Comparison of ENCODE assay signal across 22 cellular contexts in the genomic region with DNA sequence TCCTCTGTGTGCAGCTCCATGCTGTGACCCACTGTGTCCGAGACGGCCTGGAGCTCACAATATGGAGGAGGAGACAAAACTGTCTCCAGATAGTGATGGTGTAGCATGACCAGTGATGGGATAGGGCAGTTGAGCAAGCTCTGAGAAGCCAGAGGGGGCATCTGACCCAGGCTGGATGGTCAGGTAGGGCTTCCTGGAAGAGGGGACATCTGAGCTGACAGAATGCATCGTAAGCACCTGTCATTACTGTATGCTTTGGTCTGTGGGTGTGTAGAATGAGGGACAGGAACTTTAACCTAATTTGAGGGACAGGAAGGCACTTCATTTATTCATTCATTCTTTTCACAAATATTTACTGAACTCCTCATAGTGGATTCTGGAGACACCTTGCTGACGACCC. TPM values are rescaled to one million over a fixed set of nuclear protein-coding genes. Genes with fewer than 3 reads are reported as not detected.
DNase-seq lines count a peak whose midpoint lies in the region; ATAC-seq, FAIRE-seq and TF ChIP-seq lines count a peak whose summit lies in the region.
"Had no signal": no experiment of that assay in that cellular context is flagged by ENCODE, and none has a peak within 500 bp of the region (broad histone marks: within the 10 kb centered on the region; RNA-seq: fewer than 3 reads in every experiment).

No MANE protein-coding gene starts in this region.

- H3K23ac ChIP-seq in mesenchymal stem cell (ENCODE audit: low read length in 2 of 2): no peak overlapping the region
- no peak overlapping the region for H3K23ac ChIP-seq in trophoblast cell (ENCODE audit: low read length)

- H3K4me2 ChIP-seq in K562 (ENCODE audit: insufficient read depth, low read length) (no peak overlapping the region), mesenchymal stem cell (ENCODE audit: low read length, poor library complexity, severe bottlenecking) (no peak overlapping the region), trophoblast cell (ENCODE audit: low read length) (no peak overlapping the region)

- CTCF ChIA-PET in K562 (lab: Yijun Ruan, JAX; ENCODE audit: low intra/inter-chr PET ratio): no interaction called here

- H2AK5ac ChIP-seq in mesenchymal stem cell (ENCODE audit: low read length, severe bottlenecking) (no peak overlapping the region), trophoblast cell (ENCODE audit: low read length) (no peak overlapping the region)

- TF ChIP-seq CTCF in HFFc6 (IDR thresholded peaks at IDR 0.05) (no peak), K562 (IDR thresholded peaks at IDR 0.05 in 2 of 3, conservative IDR thresholded peaks at IDR 0.05 in 1 of 3; ENCODE audit: insufficient read depth in 2 of 3, low read depth in 1 of 3, low read length in 3 of 3) (no peak)

- H4K8ac ChIP-seq in mesenchymal stem cell (ENCODE audit: low read length): no peak overlapping the region
- no peak overlapping the region for H4K8ac ChIP-seq in trophoblast cell (ENCODE audit: low read depth, low read length)

- TF ChIP-seq RAD21 in K562 (CRISPR knock-in tag; conservative IDR thresholded peaks at IDR 0.05 in 1 of 2, IDR thresholded peaks at IDR 0.05 in 1 of 2): no peak

- no peak for TF ChIP-seq POLR2A in K562 (conservative IDR thresholded peaks at IDR 0.05)

- no peaks in the 10 kb centered on the region for H3K27me3 ChIP-seq in K562 (ENCODE audit: control insufficient read depth in 2 of 2, insufficient read depth in 2 of 2, low read length in 2 of 2)
- no peaks in the 10 kb centered on the region for H3K27me3 ChIP-seq in mesenchymal stem cell (ENCODE audit: control insufficient read depth in 1 of 2, insufficient read depth in 1 of 2, low read length in 2 of 2)
- no peaks in the 10 kb centered on the region for H3K27me3 ChIP-seq in trophoblast cell (ENCODE audit: insufficient read depth, low read length)
- H3K27me3 ChIP-seq: Peyer's patch, SJCRH30 had no signal

- no peaks in the 10 kb centered on the region for H3K9me1 ChIP-seq in K562 (ENCODE audit: control insufficient read depth, insufficient read depth, low read length)

- H3K9ac ChIP-seq in K562 (ENCODE audit: insufficient read depth in 1 of 2, low read depth in 2 of 2, low read length in 2 of 2) (peak overlapping the region in 1 of 2 experiments; percentile 45; a peak in 1 of 4 replicates), mesenchymal stem cell (ENCODE audit: low read length) (no peak overlapping the region), trophoblast cell (ENCODE audit: low read length) (no peak overlapping the region)

- no peak for FAIRE-seq in K562 (lab: Jason Lieb, UNC)
- FAIRE-seq: G401.6, GM12892 had no signal

- H2BK5ac ChIP-seq in mesenchymal stem cell (ENCODE audit: low read depth, low read length, poor library complexity, severe bottlenecking): no peak overlapping the region
- no peak overlapping the region for H2BK5ac ChIP-seq in trophoblast cell (ENCODE audit: low read depth, low read length, poor library complexity)

- H3K79me2 ChIP-seq in K562 (ENCODE audit: control insufficient read depth, insufficient read depth, low read length) (no peaks in the 10 kb centered on the region), trophoblast cell (ENCODE audit: control insufficient read depth, insufficient read depth, low read length, poor library complexity) (no peaks in the 10 kb centered on the region)

- intact Hi-C loops in K562 (cut with micrococcal nuclease): no loop called here

- H3K4me3 Mint-ChIP-seq in HFFc6: no peak overlapping the region
- H3K4me3 Mint-ChIP-seq in activated naive CD8-positive, alpha-beta T cell treated with anti-CD3 and anti-CD28 coated beads, Interleukin-2, amount 50 U/mL, for 24 hours: no peak overlapping the region

- in situ Hi-C loops in K562 (cut with MboI): no loop called here

- peaks cover 10% of the 10 kb centered on the region for H3K79me1 ChIP-seq in mesenchymal stem cell (replicated peaks; ENCODE audit: low read length, poor library complexity, severe bottlenecking)
- H3K79me1 ChIP-seq in trophoblast cell (ENCODE audit: low read length): peaks cover 11% of the 10 kb centered on the region

- H3K27me3 Mint-ChIP-seq in HFFc6 (ENCODE audit: insufficient read depth): peaks cover 4% of the 10 kb centered on the region; the same call in 1 of the 2 replicates
- no peaks in the 10 kb centered on the region for H3K27me3 Mint-ChIP-seq in activated naive CD8-positive, alpha-beta T cell treated with anti-CD3 and anti-CD28 coated beads, Interleukin-2, amount 50 U/mL, for 24 hours

- WGBS in K562 (ENCODE audit: insufficient coverage, low coverage, missing lambda C conversion rate): 89% methylated on average over 4 of the region's 4 CpGs
- WGBS in mesenchymal stem cell: 97% methylated on average over 2 of the region's 4 CpGs
- no CpG with 5 or more reads among the region's 4 CpGs for WGBS in trophoblast cell (ENCODE audit: extremely low coverage, insufficient coverage, insufficient read length)

- H3K4me3 ChIP-seq in K562: no peak overlapping the region
- no peak overlapping the region for H3K4me3 ChIP-seq in mesenchymal stem cell (ENCODE audit: insufficient read depth in 1 of 2, low read depth in 1 of 2, low read length in 2 of 2)
- no peak overlapping the region for H3K4me3 ChIP-seq in trophoblast cell (ENCODE audit: low read depth, low read length)
- H3K4me3 ChIP-seq: Peyer's patch, SJCRH30 had no signal

- H3K4me1 ChIP-seq in K562 (replicated peaks in 1 of 2; ENCODE audit: control insufficient read depth in 2 of 2, insufficient read depth in 2 of 2, low read length in 2 of 2): peaks cover under 1 to 14% of the 10 kb centered on the region in 2 experiments; a peak in 4 of 5 replicates
- peaks cover 12% of the 10 kb centered on the region for H3K4me1 ChIP-seq in mesenchymal stem cell (ENCODE audit: control insufficient read depth, insufficient read depth, low read depth, low read length)
- peaks cover 32 to 39% of the 10 kb centered on the region in 2 experiments for H3K4me1 ChIP-seq in trophoblast cell (ENCODE audit: control insufficient read depth in 1 of 2, insufficient read depth in 2 of 2, low read length in 2 of 2)
- H3K4me1 ChIP-seq: SJCRH30 had no signal

- H4K20me1 ChIP-seq in K562 (replicated peaks; ENCODE audit: control insufficient read depth, insufficient read depth, low read length): no peaks in the 10 kb centered on the region

- H4K12ac ChIP-seq in trophoblast cell (ENCODE audit: low read depth, low read length): no peak overlapping the region

- H3K14ac ChIP-seq in mesenchymal stem cell (ENCODE audit: low read length in 2 of 2) (no peak overlapping the region), trophoblast cell (ENCODE audit: low read length) (no peak overlapping the region)

- POLR2A ChIA-PET in K562 (lab: Yijun Ruan, JAX): interaction anchor here (1.1 to 1.5 kb wide), 3 partner anchors 9 to 16 kb away, joined by 3 read pairs; no protein-coding TSS in a partner anchor

- H2BK15ac ChIP-seq in mesenchymal stem cell (ENCODE audit: low read depth, poor library complexity, severe bottlenecking): no peak overlapping the region

- H2AFZ ChIP-seq in K562 (ENCODE audit: low read depth, low read length): no peak overlapping the region
- no peak overlapping the region for H2AFZ ChIP-seq in mesenchymal stem cell (ENCODE audit: low read depth, low read length)
- no peak overlapping the region for H2AFZ ChIP-seq in trophoblast cell (ENCODE audit: insufficient read depth, low read length, poor library complexity)

- H3K4me1 Mint-ChIP-seq in HFFc6 (ENCODE audit: low read depth): peaks cover 17% of the 10 kb centered on the region
- H3K4me1 Mint-ChIP-seq in activated naive CD8-positive, alpha-beta T cell treated with anti-CD3 and anti-CD28 coated beads, Interleukin-2, amount 50 U/mL, for 24 hours: peaks cover 3% of the 10 kb centered on the region

- H3K27ac ChIP-seq in K562 (ENCODE audit: extremely low read depth, low read depth, low read length) (no peak overlapping the region), mesenchymal stem cell (ENCODE audit: low read length, poor library complexity, severe bottlenecking) (peak overlapping the region; percentile 4), trophoblast cell (ENCODE audit: low read depth, low read length) (peak overlapping the region; percentile 22)
- H3K27ac ChIP-seq: Peyer's patch, SJCRH30 had no signal

- H3K4ac ChIP-seq in mesenchymal stem cell (ENCODE audit: low read depth in 1 of 2, low read length in 2 of 2) (no peak overlapping the region), trophoblast cell (ENCODE audit: low read depth, low read length) (peak overlapping the region; percentile 81)

- H2BK120ac ChIP-seq in mesenchymal stem cell (ENCODE audit: low read depth, low read length) (no peak overlapping the region), trophoblast cell (ENCODE audit: insufficient read depth, low read length, poor library complexity) (no peak overlapping the region)

- TF ChIP-seq EP300 in K562 (IDR thresholded peaks at IDR 0.05; ENCODE audit: low read length): no peak

- H3K27ac Mint-ChIP-seq in HFFc6: peak overlapping the region; percentile 42
- H3K27ac Mint-ChIP-seq in activated naive CD8-positive, alpha-beta T cell treated with anti-CD3 and anti-CD28 coated beads, Interleukin-2, amount 50 U/mL, for 24 hours: no peak overlapping the region

- no peak overlapping the region for H2BK12ac ChIP-seq in mesenchymal stem cell (ENCODE audit: low read length in 2 of 2)
- H2BK12ac ChIP-seq in trophoblast cell (ENCODE audit: low read length): no peak overlapping the region

- ATAC-seq in K562: no peak
- ATAC-seq in activated naive CD8-positive, alpha-beta T cell treated with anti-CD3 and anti-CD28 coated beads, Interleukin-2, amount 50 U/mL, for 24 hours: no peak

- BruUV-seq in K562 (replicated peaks; lab: Mats Ljungman, UMichigan): no TSS peak

- H3K36me3 ChIP-seq in K562 (ENCODE audit: control insufficient read depth, insufficient read depth, low read length) (peaks cover 21% of the 10 kb centered on the region; the same call in 1 of the 3 replicates), mesenchymal stem cell (ENCODE audit: control insufficient read depth in 1 of 2, insufficient read depth in 2 of 2, low read depth in 1 of 2, low read length in 2 of 2) (peaks cover 45 to 59% of the 10 kb centered on the region in 2 experiments), trophoblast cell (ENCODE audit: control insufficient read depth in 1 of 2, insufficient read depth in 2 of 2, low read length in 2 of 2) (peaks cover 53 to 54% of the 10 kb centered on the region in 2 experiments)

- no peaks in the 10 kb centered on the region for H3K9me3 Mint-ChIP-seq in HFFc6
- H3K9me3 Mint-ChIP-seq in activated naive CD8-positive, alpha-beta T cell treated with anti-CD3 and anti-CD28 coated beads, Interleukin-2, amount 50 U/mL, for 24 hours: peaks cover 4% of the 10 kb centered on the region
- H3K9me3 Mint-ChIP-seq: CD4-positive, alpha-beta memory T cell had no signal

- H3K36me3 Mint-ChIP-seq in HFFc6 (ENCODE audit: low read depth): peaks cover 28% of the 10 kb centered on the region
- H3K36me3 Mint-ChIP-seq in activated naive CD8-positive, alpha-beta T cell treated with anti-CD3 and anti-CD28 coated beads, Interleukin-2, amount 50 U/mL, for 24 hours (ENCODE audit: low read depth): no peaks in the 10 kb centered on the region
- H3K36me3 Mint-ChIP-seq: CD4-positive, alpha-beta memory T cell had no signal

- H3K18ac ChIP-seq in mesenchymal stem cell (ENCODE audit: low read depth in 1 of 2, low read length in 2 of 2) (no peak overlapping the region), trophoblast cell (ENCODE audit: low read length) (peak overlapping the region; percentile 10)

- DNase-seq in HFFc6 (no peak), K562 (ENCODE audit: extremely low read depth in 1 of 4, low spot score in 3 of 4) (no peak), mesenchymal stem cell (no peak), trophoblast cell (peak; percentile 64 to 67), HuH-7.5 (ENCODE audit: low spot score) (no peak), NCI-H146 (lab: John Stamatoyannopoulos, UW) (no peak)
- no peak for DNase-seq in activated naive CD8-positive, alpha-beta T cell treated with anti-CD3 and anti-CD28 coated beads, Interleukin-2, amount 50 U/mL, for 24 hours
- DNase-seq: CD4-positive, alpha-beta memory T cell; KG1; NCI-H1092 treated with DMSO at 0.1 percent for 48 hours; NCI-H1436 treated with DMSO at 0.1 percent for 48 hours; NCI-H2029 treated with DMSO at 0.1 percent for 48 hours; NCI-H226; NCI-H510A treated with DMSO at 0.1 percent for 48 hours; Peyer's patch; SJCRH30 had no signal

- no peaks in the 10 kb centered on the region for H3K9me3 ChIP-seq in K562 (replicated peaks; ENCODE audit: control insufficient read depth, insufficient read depth, low read depth, low read length)
- no peaks in the 10 kb centered on the region for H3K9me3 ChIP-seq in mesenchymal stem cell (ENCODE audit: control insufficient read depth, low read length)
- H3K9me3 ChIP-seq in trophoblast cell (ENCODE audit: insufficient read depth, low read depth, low read length): no peaks in the 10 kb centered on the region
- H3K9me3 ChIP-seq: Peyer's patch, SJCRH30 had no signal

- H4K91ac ChIP-seq in mesenchymal stem cell (ENCODE audit: low read length): no peak overlapping the region
- H4K91ac ChIP-seq in trophoblast cell (ENCODE audit: low read depth, low read length): no peak overlapping the region

RNA-seq across cellular contexts. Expression of a gene that starts 6.5 kb away (rescaled TPM):
- total RNA-seq in HFFc6 (2021; fragmentation: NEBNext Ultra II Directional; extraction: Animal tissue kit (Norgen Biotek cat#: 25700)): 100 to 1,000 TPM in 1 of 6 experiments, 10 to 100 TPM in 5; 79.8 to 107 (median 92.2) TPM
- 24.5 and 69.0 TPM in 2 replicates for total RNA-seq in K562 (2011; cell fraction: chromatin; rRNA removed; ENCODE audit: low replicate concordance)
- 64.5 and 69.3 TPM in 2 replicates for total RNA-seq in K562 (2011; cell fraction: nucleolus; rRNA removed)
- total RNA-seq in K562 (2011; cell fraction: nucleoplasm; rRNA removed): 42.7 and 46.9 TPM in 2 replicates
- total RNA-seq in K562 (2014; rRNA removed) (194 and 237 TPM in 2 replicates), K562 (2014; rRNA removed; fragmentation: Illumina TruSeq; extraction: Trizol) (71.1 and 81.5 TPM in 2 replicates), K562 (2015; rRNA removed; fragmentation: Illumina TruSeq; extraction: Trizol) (165 and 169 TPM in 2 replicates), K562 (2021) (290 and 296 TPM in 2 replicates)
- polyA plus RNA-seq in K562 (2011; rRNA removed) (101 and 117 TPM in 2 replicates), K562 (2014; fragmentation: Illumina TruSeq; extraction: Trizol) (160 and 200 TPM in 2 replicates), K562 (2014; fragmentation: Nextera tagmentation; extraction: Ambion mirVana) (1 to 10 TPM in 1 of 2 experiments, under 1 TPM in 1; 0.89 to 5.4 TPM), K562 (2014; rRNA removed) (192 and 229 TPM in 2 replicates)
- polyA plus RNA-seq in K562 (2011; cell fraction: cytosol; rRNA removed): 146 and 312 TPM in 2 replicates
- polyA plus RNA-seq in K562 (2011; cell fraction: nucleus; rRNA removed): 73.1 and 101 TPM in 2 replicates
- polyA plus RNA-seq in K562 (2012): 116 and 170 TPM in 2 replicates
- 34.9 and 75.1 TPM in 2 replicates for polyA minus RNA-seq in K562 (2011; rRNA and poly(A)+ RNA removed)
- polyA minus RNA-seq in K562 (2011; cell fraction: cytosol; rRNA and poly(A)+ RNA removed): 71.0 and 79.5 TPM in 2 replicates
- polyA minus RNA-seq in K562 (2011; cell fraction: nucleus; rRNA and poly(A)+ RNA removed): 22.6 and 24.0 TPM in 2 replicates
- 39.7 TPM for polyA plus RNA-seq in mesenchymal stem cell (2013, experiment 1 of 2)
- polyA plus RNA-seq in mesenchymal stem cell (2013, experiment 2 of 2): 37.9 TPM
- 49.1 and 50.5 TPM in 2 replicates for polyA plus RNA-seq in trophoblast cell (2013)

RNA-seq across cellular contexts. Expression of a gene that starts 21.0 kb away (rescaled TPM):
- 1 to 10 TPM; 1.9 to 6.5 (median 2.5) TPM for total RNA-seq in HFFc6 (2021; fragmentation: NEBNext Ultra II Directional; extraction: Animal tissue kit (Norgen Biotek cat#: 25700))
- total RNA-seq in K562 (2011; cell fraction: chromatin; rRNA removed; ENCODE audit: low replicate concordance): 12.0 and 25.1 TPM in 2 replicates
- 54.6 and 64.9 TPM in 2 replicates for total RNA-seq in K562 (2011; cell fraction: nucleolus; rRNA removed)
- 29.0 and 36.6 TPM in 2 replicates for total RNA-seq in K562 (2011; cell fraction: nucleoplasm; rRNA removed)
- total RNA-seq in K562 (2014; rRNA removed) (113 and 122 TPM in 2 replicates), K562 (2014; rRNA removed; fragmentation: Illumina TruSeq; extraction: Trizol) (5.9 and 11.8 TPM in 2 replicates), K562 (2015; rRNA removed; fragmentation: Illumina TruSeq; extraction: Trizol) (180 and 204 TPM in 2 replicates), K562 (2021) (88.7 and 92.0 TPM in 2 replicates)
- polyA plus RNA-seq in K562 (2011; rRNA removed) (27.5 and 37.5 TPM in 2 replicates), K562 (2014; fragmentation: Illumina TruSeq; extraction: Trizol) (17.5 and 32.7 TPM in 2 replicates), K562 (2014; fragmentation: Nextera tagmentation; extraction: Ambion mirVana) (under 1 TPM in 1 of 2 experiments, not detected in 1; 0.14 TPM), K562 (2014; rRNA removed) (124 TPM in 2 replicates)
- 86.2 and 145 TPM in 2 replicates for polyA plus RNA-seq in K562 (2011; cell fraction: cytosol; rRNA removed)
- 25.5 and 31.9 TPM in 2 replicates for polyA plus RNA-seq in K562 (2011; cell fraction: nucleus; rRNA removed)
- polyA plus RNA-seq in K562 (2012): 228 and 283 TPM in 2 replicates
- polyA minus RNA-seq in K562 (2011; rRNA and poly(A)+ RNA removed): 3.9 and 4.7 TPM in 2 replicates
- 11.5 and 23.0 TPM in 2 replicates for polyA minus RNA-seq in K562 (2011; cell fraction: cytosol; rRNA and poly(A)+ RNA removed)
- 3.8 and 6.4 TPM in 2 replicates for polyA minus RNA-seq in K562 (2011; cell fraction: nucleus; rRNA and poly(A)+ RNA removed)
- 201 TPM for polyA plus RNA-seq in mesenchymal stem cell (2013, experiment 1 of 2)
- 208 TPM for polyA plus RNA-seq in mesenchymal stem cell (2013, experiment 2 of 2)
- polyA plus RNA-seq in trophoblast cell (2013): 836 and 837 TPM in 2 replicates
- polyA plus RNA-seq: CD4-positive, alpha-beta memory T cell had no signal

RNA-seq across cellular contexts. Expression of a gene that starts 29.8 kb away (rescaled TPM):
- 1 to 10 TPM in 5 of 6 experiments, not detected in 1; 1.4 to 6.8 (median 2.4) TPM for total RNA-seq in HFFc6 (2021; fragmentation: NEBNext Ultra II Directional; extraction: Animal tissue kit (Norgen Biotek cat#: 25700))
- 15.7 and 30.4 TPM in 2 replicates for total RNA-seq in K562 (2011; cell fraction: chromatin; rRNA removed; ENCODE audit: low replicate concordance)
- 70.0 and 74.0 TPM in 2 replicates for total RNA-seq in K562 (2011; cell fraction: nucleolus; rRNA removed)
- 46.3 and 59.4 TPM in 2 replicates for total RNA-seq in K562 (2011; cell fraction: nucleoplasm; rRNA removed)
- total RNA-seq in K562 (2014; rRNA removed) (151 and 190 TPM in 2 replicates), K562 (2014; rRNA removed; fragmentation: Illumina TruSeq; extraction: Trizol) (134 and 155 TPM in 2 replicates), K562 (2015; rRNA removed; fragmentation: Illumina TruSeq; extraction: Trizol) (305 and 312 TPM in 2 replicates), K562 (2021) (220 and 308 TPM in 2 replicates)
- polyA plus RNA-seq in K562 (2011; rRNA removed) (115 and 174 TPM in 2 replicates), K562 (2014; fragmentation: Illumina TruSeq; extraction: Trizol) (239 and 302 TPM in 2 replicates), K562 (2014; fragmentation: Nextera tagmentation; extraction: Ambion mirVana) (100 to 1,000 TPM; 371 to 408 TPM), K562 (2014; rRNA removed) (184 and 227 TPM in 2 replicates)
- 112 and 124 TPM in 2 replicates for polyA plus RNA-seq in K562 (2011; cell fraction: cytosol; rRNA removed)
- polyA plus RNA-seq in K562 (2011; cell fraction: nucleus; rRNA removed): 50.9 and 80.6 TPM in 2 replicates
- 460 and 496 TPM in 2 replicates for polyA plus RNA-seq in K562 (2012)
- polyA minus RNA-seq in K562 (2011; rRNA and poly(A)+ RNA removed): 22.7 and 22.9 TPM in 2 replicates
- polyA minus RNA-seq in K562 (2011; cell fraction: cytosol; rRNA and poly(A)+ RNA removed): 60.6 and 76.4 TPM in 2 replicates
- 2.2 and 14.6 TPM in 2 replicates for polyA minus RNA-seq in K562 (2011; cell fraction: nucleus; rRNA and poly(A)+ RNA removed)
- 87.8 TPM for polyA plus RNA-seq in mesenchymal stem cell (2013, experiment 1 of 2)
- 82.3 TPM for polyA plus RNA-seq in mesenchymal stem cell (2013, experiment 2 of 2)
- 192 and 210 TPM in 2 replicates for polyA plus RNA-seq in trophoblast cell (2013)
- total RNA-seq: H4 had no signal
- polyA plus RNA-seq: CD4-positive, alpha-beta memory T cell had no signal

RNA-seq across cellular contexts. Expression of a gene that starts 38.5 kb away (rescaled TPM):
- total RNA-seq in HFFc6 (2021; fragmentation: NEBNext Ultra II Directional; extraction: Animal tissue kit (Norgen Biotek cat#: 25700)): 100 to 1,000 TPM; 126 to 152 (median 148) TPM
- total RNA-seq in K562 (2011; cell fraction: chromatin; rRNA removed; ENCODE audit: low replicate concordance): 51.7 and 114 TPM in 2 replicates
- total RNA-seq in K562 (2011; cell fraction: nucleolus; rRNA removed): 140 and 162 TPM in 2 replicates
- 124 and 148 TPM in 2 replicates for total RNA-seq in K562 (2011; cell fraction: nucleoplasm; rRNA removed)
- 65.3 and 78.5 TPM in 2 replicates for total RNA-seq in K562 (2014; rRNA removed)
- 29.8 and 34.9 TPM in 2 replicates for total RNA-seq in K562 (2014; rRNA removed; fragmentation: Illumina TruSeq; extraction: Trizol)
- total RNA-seq in K562 (2015; rRNA removed; fragmentation: Illumina TruSeq; extraction: Trizol): 33.8 and 36.5 TPM in 2 replicates
- 83.6 and 84.8 TPM in 2 replicates for total RNA-seq in K562 (2021)
- polyA plus RNA-seq in K562 (2011; rRNA removed): 32.7 and 73.0 TPM in 2 replicates
- polyA plus RNA-seq in K562 (2011; cell fraction: cytosol; rRNA removed): 78.1 and 87.1 TPM in 2 replicates
- polyA plus RNA-seq in K562 (2011; cell fraction: nucleus; rRNA removed): 35.6 and 37.9 TPM in 2 replicates
- polyA plus RNA-seq in K562 (2012): 76.8 and 118 TPM in 2 replicates
- polyA plus RNA-seq in K562 (2014; fragmentation: Illumina TruSeq; extraction: Trizol): 92.7 and 94.9 TPM in 2 replicates
- 1 to 10 TPM; 3.9 to 4.9 TPM for polyA plus RNA-seq in K562 (2014; fragmentation: Nextera tagmentation; extraction: Ambion mirVana)
- 41.4 and 43.6 TPM in 2 replicates for polyA plus RNA-seq in K562 (2014; rRNA removed)
- polyA minus RNA-seq in K562 (2011; rRNA and poly(A)+ RNA removed): 29.4 and 29.7 TPM in 2 replicates
- 43.7 and 44.6 TPM in 2 replicates for polyA minus RNA-seq in K562 (2011; cell fraction: cytosol; rRNA and poly(A)+ RNA removed)
- 9.2 and 15.6 TPM in 2 replicates for polyA minus RNA-seq in K562 (2011; cell fraction: nucleus; rRNA and poly(A)+ RNA removed)
- polyA plus RNA-seq in mesenchymal stem cell (2013, experiment 1 of 2): 234 TPM
- polyA plus RNA-seq in mesenchymal stem cell (2013, experiment 2 of 2): 231 TPM
- polyA plus RNA-seq in trophoblast cell (2013): 281 and 282 TPM in 2 replicates
- total RNA-seq: OCI-LY7 had no signal

RNA-seq across cellular contexts. Expression of a gene that starts 57.5 kb away (rescaled TPM):
- total RNA-seq in HFFc6 (2021; fragmentation: NEBNext Ultra II Directional; extraction: Animal tissue kit (Norgen Biotek cat#: 25700)): not detected
- not detected in 2 replicates for total RNA-seq in K562 (2011; cell fraction: chromatin; rRNA removed; ENCODE audit: low replicate concordance)
- total RNA-seq in K562 (2011; cell fraction: nucleolus; rRNA removed): not detected in 2 replicates
- total RNA-seq in K562 (2011; cell fraction: nucleoplasm; rRNA removed): not detected in 2 replicates
- not detected in 2 replicates for total RNA-seq in K562 (2014; rRNA removed)
- total RNA-seq in K562 (2014; rRNA removed; fragmentation: Illumina TruSeq; extraction: Trizol): not detected in 2 replicates
- not detected in 2 replicates for total RNA-seq in K562 (2015; rRNA removed; fragmentation: Illumina TruSeq; extraction: Trizol)
- total RNA-seq in K562 (2021): not detected in 2 replicates
- polyA plus RNA-seq in K562 (2011; rRNA removed): not detected in 2 replicates
- polyA plus RNA-seq in K562 (2011; cell fraction: cytosol; rRNA removed): 0.15 TPM in 1 of 2 replicates, not detected in the other
- not detected in 2 replicates for polyA plus RNA-seq in K562 (2011; cell fraction: nucleus; rRNA removed)
- not detected in 2 replicates for polyA plus RNA-seq in K562 (2012)
- 0.46 TPM in 1 of 2 replicates, not detected in the other for polyA plus RNA-seq in K562 (2014; fragmentation: Illumina TruSeq; extraction: Trizol)
- polyA plus RNA-seq in K562 (2014; fragmentation: Nextera tagmentation; extraction: Ambion mirVana): not detected
- not detected in 2 replicates for polyA plus RNA-seq in K562 (2014; rRNA removed)
- not detected in 2 replicates for polyA minus RNA-seq in K562 (2011; rRNA and poly(A)+ RNA removed)
- polyA minus RNA-seq in K562 (2011; cell fraction: cytosol; rRNA and poly(A)+ RNA removed): not detected in 2 replicates
- not detected in 2 replicates for polyA minus RNA-seq in K562 (2011; cell fraction: nucleus; rRNA and poly(A)+ RNA removed)
- not detected for polyA plus RNA-seq in mesenchymal stem cell (2013, experiment 1 of 2)
- not detected for polyA plus RNA-seq in mesenchymal stem cell (2013, experiment 2 of 2)
- polyA plus RNA-seq in trophoblast cell (2013): not detected in 2 replicates
- total RNA-seq: CD4-positive, alpha-beta memory T cell; Daoy; H4; OCI-LY7; Peyer's patch had no signal
- polyA plus RNA-seq: BJ; CD4-positive, alpha-beta memory T cell had no signal

Comparison
In these comparisons a context has a peak if more than half of its experiments do, and no peak if none do; other contexts are left out.
1. DNase-seq: peak in trophoblast cell (2 of 2); none in HFFc6 (single experiment), K562 (0 of 4), mesenchymal stem cell (single experiment), HuH-7.5 (single experiment), NCI-H146 (single experiment) and activated naive CD8-positive, alpha-beta T cell treated with anti-CD3 and anti-CD28 coated beads, Interleukin-2, amount 50 U/mL, for 24 hours (single experiment).